In genomic region chr1:214610136-214610535, GRCh38 we compare ENCODE assay signal across 7 cellular contexts. TPM values are rescaled to one million over a fixed set of nuclear protein-coding genes. Genes with fewer than 3 reads are reported as not detected.
A peak's percentile ranks its signal among the peaks of the same experiment; 100 is the strongest.
DNase-seq lines count a peak whose midpoint lies in the region; ATAC-seq and TF ChIP-seq lines count a peak whose summit lies in the region.
"Not testable (repeated sequence)": the region's sequence is repeated elsewhere in the genome, so short reads cannot be mapped to it uniquely, and the experiment has no call there.

No MANE protein-coding gene starts in this region.

- H3K9me2 ChIP-seq in Loucy (replicated peaks; ENCODE audit: low read depth, low read length): not testable (repeated sequence)

- H3K4me3 Mint-ChIP-seq in neural crest cell: peak overlapping the region; percentile 67

- H3K9me3 ChIP-seq in Loucy (ENCODE audit: insufficient read depth, low read depth, low read length): not testable (repeated sequence)

- H3K79me2 ChIP-seq in Loucy (ENCODE audit: insufficient read depth, low read length): peaks cover 100% of the 10 kb centered on the region

- peaks cover 35% of the 10 kb centered on the region for H3K36me3 Mint-ChIP-seq in neural crest cell (ENCODE audit: low read depth)

- peaks cover 11% of the 10 kb centered on the region for H3K9me3 Mint-ChIP-seq in neural crest cell

- not testable (repeated sequence) for H3K27me3 Mint-ChIP-seq in neural crest cell (ENCODE audit: low read depth)

- peaks cover 28% of the 10 kb centered on the region for H3K36me3 ChIP-seq in Loucy (ENCODE audit: insufficient read depth, low read length)

- not testable (repeated sequence) for DNase-seq in neural crest cell (ENCODE audit: low read depth, low spot score)

- H3K27ac Mint-ChIP-seq in neural crest cell (ENCODE audit: unreplicated experiment): not testable (repeated sequence)

- not testable (repeated sequence) for H2AFZ ChIP-seq in Loucy (ENCODE audit: low read length)

- H4K20me1 ChIP-seq in Loucy (ENCODE audit: insufficient read depth, low read length, poor library complexity, severe bottlenecking): peaks cover 21% of the 10 kb centered on the region

- peak overlapping the region; percentile 10 for H3K4me3 ChIP-seq in Loucy (ENCODE audit: low read length, poor library complexity, severe bottlenecking)

- H3K4me1 Mint-ChIP-seq in neural crest cell: peaks cover 22% of the 10 kb centered on the region

- peaks cover 36% of the 10 kb centered on the region for H3K4me1 ChIP-seq in Loucy (ENCODE audit: insufficient read depth, low read length, poor library complexity, severe bottlenecking)

- not testable (repeated sequence) for H3F3A ChIP-seq in Loucy (ENCODE audit: low read depth)

- H3K9ac ChIP-seq in Loucy (ENCODE audit: low read depth, low read length, poor library complexity, severe bottlenecking): not testable (repeated sequence)

- not testable (repeated sequence) for TF ChIP-seq CTCF in Loucy (conservative IDR thresholded peaks at IDR 0.05; ENCODE audit: low read length); neural crest cell (conservative IDR thresholded peaks at IDR 0.05)

- ATAC-seq in GM18511 (IDR thresholded peaks at IDR 0.05; ENCODE audit: unreplicated experiment) (peak; percentile 80), GM19025 (IDR thresholded peaks at IDR 0.05; ENCODE audit: low read depth, unreplicated experiment) (peak; percentile 56), GM19467 (IDR thresholded peaks at IDR 0.05; ENCODE audit: unreplicated experiment) (peak; percentile 63), HG02973 (IDR thresholded peaks at IDR 0.05; ENCODE audit: unreplicated experiment) (peak; percentile 55), HG03354 (IDR thresholded peaks at IDR 0.05; ENCODE audit: poor library complexity, severe bottlenecking, unreplicated experiment) (peak; percentile 83)

- H3K27me3 ChIP-seq in Loucy (ENCODE audit: insufficient read depth, low read length, poor library complexity, severe bottlenecking): not testable (repeated sequence)

- peak overlapping the region; percentile 11 for H3K4me2 ChIP-seq in Loucy (ENCODE audit: low read depth, low read length, poor library complexity, severe bottlenecking)

RNA-seq across cellular contexts. Expression of gene CENPF, which starts 7.1 kb away (rescaled TPM):
- total RNA-seq in neural crest cell: 191 and 202 TPM in 2 replicates

RNA-seq across cellular contexts. Expression of gene PTPN14, which starts 58.7 kb away (rescaled TPM):
- 21.4 and 26.4 TPM in 2 replicates for total RNA-seq in neural crest cell
